In genomic region chr10:84236807-84237198, GRCh38 we compare ENCODE assay signal across 35 cellular contexts. TPM values are rescaled to one million over a fixed set of nuclear protein-coding genes. Genes with fewer than 3 reads are reported as not detected.
"Had no signal": no experiment of that assay in that cellular context is flagged by ENCODE, and none has a peak within 500 bp of the region (broad histone marks: within the 10 kb centered on the region; RNA-seq: fewer than 3 reads in every experiment).

No MANE protein-coding gene starts in this region.

- H3K27ac ChIP-seq: brain microvascular endothelial cell, epithelial cell of prostate, esophagus squamous epithelium, gastroesophageal sphincter had no signal

- H3K4me3 ChIP-seq: esophagus squamous epithelium, gastroesophageal sphincter had no signal

- ATAC-seq: activated CD4-positive, alpha-beta T cell treated with anti-CD3 and anti-CD28 coated beads for 36 hours; activated CD8-positive, alpha-beta memory T cell treated with anti-CD3 and anti-CD28 coated beads, Interleukin-2, amount 10 ng/mL, durations not matched to agents 7 days and 5 days; activated CD8-positive, alpha-beta T cell treated with anti-CD3 and anti-CD28 coated beads, Interleukin-2, amount 10 ng/mL, durations not matched to agents 7 days and 5 days; gastroesophageal sphincter had no signal

- H3K4me3 Mint-ChIP-seq: activated CD4-positive, alpha-beta memory T cell treated with anti-CD3 and anti-CD28 coated beads for 36 hours; activated CD4-positive, alpha-beta T cell treated with anti-CD3 and anti-CD28 coated beads for 36 hours; activated CD4-positive, alpha-beta T cell treated with anti-CD3 and anti-CD28 coated beads, Interleukin-2, amount 10 ng/mL, durations not matched to agents 24 days and 14 days; activated CD8-positive, alpha-beta memory T cell treated with anti-CD3 and anti-CD28 coated beads, Interleukin-2, amount 10 ng/mL, durations not matched to agents 7 days and 5 days; activated CD8-positive, alpha-beta T cell treated with anti-CD3 and anti-CD28 coated beads, Interleukin-2, amount 10 ng/mL, durations not matched to agents 7 days and 5 days; activated naive CD4-positive, alpha-beta T cell treated with anti-CD3 and anti-CD28 coated beads for 36 hours; activated naive CD4-positive, alpha-beta T cell treated with anti-CD3 and anti-CD28 coated beads, Interleukin-2, amount 50 U/mL, for 24 hours; activated naive CD8-positive, alpha-beta T cell treated with anti-CD3 and anti-CD28 coated beads for 36 hours; activated T-helper 1 cell treated with anti-CD3 and anti-CD28 coated beads, Interleukin-12 subunit alpha, Interleukin-12 subunit beta, Interleukin-2, Interleukin-4 antibody, amounts not matched to agents 30 ng/mL and 10 ng/mL and 1 ng/mL, durations not matched to agents 14 hours and 24 hours and 36 hours had no signal

- H3K27me3 ChIP-seq: brain microvascular endothelial cell had no signal

- H3K27ac Mint-ChIP-seq: activated CD4-positive, alpha-beta memory T cell treated with anti-CD3 and anti-CD28 coated beads for 36 hours; activated CD4-positive, alpha-beta T cell treated with anti-CD3 and anti-CD28 coated beads for 36 hours; activated CD4-positive, alpha-beta T cell treated with anti-CD3 and anti-CD28 coated beads, Interleukin-2, amount 10 ng/mL, durations not matched to agents 24 days and 14 days; activated CD8-positive, alpha-beta memory T cell treated with anti-CD3 and anti-CD28 coated beads, Interleukin-2, amount 10 ng/mL, durations not matched to agents 7 days and 5 days; activated CD8-positive, alpha-beta T cell treated with anti-CD3 and anti-CD28 coated beads, Interleukin-2, amount 10 ng/mL, durations not matched to agents 7 days and 5 days; activated naive CD4-positive, alpha-beta T cell treated with anti-CD3 and anti-CD28 coated beads for 36 hours; activated naive CD4-positive, alpha-beta T cell treated with anti-CD3 and anti-CD28 coated beads, Interleukin-2, amount 50 U/mL, for 24 hours; activated naive CD8-positive, alpha-beta T cell treated with anti-CD3 and anti-CD28 coated beads for 36 hours; activated T-helper 1 cell treated with anti-CD3 and anti-CD28 coated beads, Interleukin-12 subunit alpha, Interleukin-12 subunit beta, Interleukin-2, Interleukin-4 antibody, amounts not matched to agents 30 ng/mL and 10 ng/mL and 1 ng/mL, durations not matched to agents 14 hours and 24 hours and 36 hours; activated T-helper 2 cell treated with anti-CD3 and anti-CD28 coated beads, Interferon-gamma antibody, Interleukin-2, Interleukin-4, amounts not matched to agents 10 μg/mL and 5 μg/mL and 100 μg/mL, durations not matched to agents 14 hours and 24 hours and 36 hours had no signal

- H3K36me3 Mint-ChIP-seq: activated CD4-positive, alpha-beta memory T cell treated with anti-CD3 and anti-CD28 coated beads for 36 hours; activated CD8-positive, alpha-beta memory T cell treated with anti-CD3 and anti-CD28 coated beads, Interleukin-2, amount 10 ng/mL, durations not matched to agents 7 days and 5 days; activated naive CD4-positive, alpha-beta T cell treated with anti-CD3 and anti-CD28 coated beads, Interleukin-2, amount 50 U/mL, for 24 hours; activated naive CD8-positive, alpha-beta T cell treated with anti-CD3 and anti-CD28 coated beads for 36 hours had no signal

- H3K36me3 ChIP-seq: brain microvascular endothelial cell, esophagus squamous epithelium, gastroesophageal sphincter had no signal

- H3K4me1 ChIP-seq: esophagus squamous epithelium, gastroesophageal sphincter had no signal

- H3K9me3 Mint-ChIP-seq: activated CD4-positive, alpha-beta memory T cell treated with anti-CD3 and anti-CD28 coated beads for 36 hours; activated CD4-positive, alpha-beta T cell treated with anti-CD3 and anti-CD28 coated beads, Interleukin-2, amount 10 ng/mL, durations not matched to agents 24 days and 14 days; activated naive CD4-positive, alpha-beta T cell treated with anti-CD3 and anti-CD28 coated beads for 36 hours; activated naive CD4-positive, alpha-beta T cell treated with anti-CD3 and anti-CD28 coated beads, Interleukin-2, amount 50 U/mL, for 24 hours; activated naive CD8-positive, alpha-beta T cell treated with anti-CD3 and anti-CD28 coated beads for 36 hours; activated T-helper 1 cell treated with anti-CD3 and anti-CD28 coated beads, Interleukin-12 subunit alpha, Interleukin-12 subunit beta, Interleukin-2, Interleukin-4 antibody, amounts not matched to agents 30 ng/mL and 10 ng/mL and 1 ng/mL, durations not matched to agents 14 hours and 24 hours and 36 hours; activated T-helper 2 cell treated with anti-CD3 and anti-CD28 coated beads, Interferon-gamma antibody, Interleukin-2, Interleukin-4, amounts not matched to agents 10 μg/mL and 5 μg/mL and 100 μg/mL, durations not matched to agents 14 hours and 24 hours and 36 hours had no signal

- DNase-seq: activated CD4-positive, alpha-beta T cell treated with anti-CD3 and anti-CD28 coated beads, Interleukin-2, amount 10 ng/mL, durations not matched to agents 24 days and 14 days; activated CD4-positive, CD25-positive, alpha-beta regulatory T cell; activated CD4-positive, CD25-positive, alpha-beta regulatory T cell treated with anti-CD3 and anti-CD28 coated beads, Interleukin-2, amount 50 U/mL, for 72 hours; activated CD8-positive, alpha-beta memory T cell treated with anti-CD3 and anti-CD28 coated beads, Interleukin-2, amount 10 ng/mL, durations not matched to agents 7 days and 5 days; activated CD8-positive, alpha-beta memory T cell treated with anti-CD3 and anti-CD28 coated beads, Interleukin-2, amount 50 U/mL, for 4 hours; activated CD8-positive, alpha-beta T cell treated with anti-CD3 and anti-CD28 coated beads, Interleukin-2, amount 10 ng/mL, durations not matched to agents 7 days and 5 days; activated effector memory CD4-positive, alpha-beta T cell treated with anti-CD3 and anti-CD28 coated beads, Interleukin-2, amount 50 U/mL, for 16 hours; activated T-cell treated with anti-CD3 and anti-CD28 coated beads, Interleukin-2, amount 50 U/mL, for 1 hour; anterior cingulate cortex; brain microvascular endothelial cell; caudate nucleus; effector CD8-positive, alpha-beta T cell; esophagus squamous epithelium; foreskin melanocyte; T-helper 2 cell had no signal

- H3K4me1 Mint-ChIP-seq: activated CD4-positive, alpha-beta T cell treated with anti-CD3 and anti-CD28 coated beads for 36 hours; activated CD4-positive, alpha-beta T cell treated with anti-CD3 and anti-CD28 coated beads, Interleukin-2, amount 10 ng/mL, durations not matched to agents 24 days and 14 days; activated CD8-positive, alpha-beta memory T cell treated with anti-CD3 and anti-CD28 coated beads, Interleukin-2, amount 10 ng/mL, durations not matched to agents 7 days and 5 days; activated naive CD4-positive, alpha-beta T cell treated with anti-CD3 and anti-CD28 coated beads, Interleukin-2, amount 50 U/mL, for 24 hours; activated naive CD8-positive, alpha-beta T cell treated with anti-CD3 and anti-CD28 coated beads for 36 hours had no signal

RNA-seq across cellular contexts. Expression of gene LRIT1, which starts 4.5 kb away (rescaled TPM):
- total RNA-seq: activated CD4-positive, alpha-beta memory T cell treated with anti-CD3 and anti-CD28 coated beads for 36 hours; activated CD4-positive, alpha-beta T cell treated with anti-CD3 and anti-CD28 coated beads for 36 hours; activated CD4-positive, alpha-beta T cell treated with anti-CD3 and anti-CD28 coated beads, Interleukin-2, amount 10 ng/mL, durations not matched to agents 24 days and 14 days; activated CD8-positive, alpha-beta memory T cell treated with anti-CD3 and anti-CD28 coated beads for 36 hours; activated CD8-positive, alpha-beta memory T cell treated with anti-CD3 and anti-CD28 coated beads, Interleukin-2, amount 10 ng/mL, durations not matched to agents 7 days and 5 days; activated CD8-positive, alpha-beta T cell treated with anti-CD3 and anti-CD28 coated beads, Interleukin-2, amount 10 ng/mL, durations not matched to agents 7 days and 5 days; activated naive CD4-positive, alpha-beta T cell treated with anti-CD3 and anti-CD28 coated beads for 36 hours; activated naive CD8-positive, alpha-beta T cell treated with anti-CD3 and anti-CD28 coated beads for 36 hours; activated T-helper 1 cell treated with anti-CD3 and anti-CD28 coated beads, Interleukin-12 subunit alpha, Interleukin-12 subunit beta, Interleukin-2, Interleukin-4 antibody, amounts not matched to agents 30 ng/mL and 10 ng/mL and 1 ng/mL, durations not matched to agents 14 hours and 24 hours and 36 hours; activated T-helper 2 cell treated with anti-CD3 and anti-CD28 coated beads, Interferon-gamma antibody, Interleukin-2, Interleukin-4, amounts not matched to agents 10 μg/mL and 5 μg/mL and 100 μg/mL, durations not matched to agents 14 hours and 24 hours and 36 hours; astrocyte; bronchial epithelial cell; chondrocyte; dermis microvascular lymphatic vessel endothelial cell; endothelial cell of umbilical vein; fibroblast of lung; fibroblast of villous mesenchyme; glomerular endothelial cell; T-helper 1 cell treated with Interleukin-12 subunit alpha and Interleukin-12 subunit beta and Interleukin-4 antibody, amounts not matched to agents 30 ng/mL and 1 ng/mL, for 36 hours had no signal
- polyA plus RNA-seq: endothelial cell of umbilical vein, esophagus, fibroblast of lung had no signal

RNA-seq across cellular contexts. Expression of gene RGR, which starts 8.1 kb away (rescaled TPM):
- total RNA-seq: activated CD4-positive, alpha-beta memory T cell treated with anti-CD3 and anti-CD28 coated beads for 36 hours; activated CD4-positive, alpha-beta T cell treated with anti-CD3 and anti-CD28 coated beads for 36 hours; activated CD4-positive, alpha-beta T cell treated with anti-CD3 and anti-CD28 coated beads, Interleukin-2, amount 10 ng/mL, durations not matched to agents 24 days and 14 days; activated CD8-positive, alpha-beta memory T cell treated with anti-CD3 and anti-CD28 coated beads for 36 hours; activated CD8-positive, alpha-beta memory T cell treated with anti-CD3 and anti-CD28 coated beads, Interleukin-2, amount 10 ng/mL, durations not matched to agents 7 days and 5 days; activated CD8-positive, alpha-beta T cell treated with anti-CD3 and anti-CD28 coated beads, Interleukin-2, amount 10 ng/mL, durations not matched to agents 7 days and 5 days; activated naive CD4-positive, alpha-beta T cell treated with anti-CD3 and anti-CD28 coated beads for 36 hours; activated naive CD8-positive, alpha-beta T cell treated with anti-CD3 and anti-CD28 coated beads for 36 hours; activated T-helper 1 cell treated with anti-CD3 and anti-CD28 coated beads, Interleukin-12 subunit alpha, Interleukin-12 subunit beta, Interleukin-2, Interleukin-4 antibody, amounts not matched to agents 30 ng/mL and 10 ng/mL and 1 ng/mL, durations not matched to agents 14 hours and 24 hours and 36 hours; activated T-helper 2 cell treated with anti-CD3 and anti-CD28 coated beads, Interferon-gamma antibody, Interleukin-2, Interleukin-4, amounts not matched to agents 10 μg/mL and 5 μg/mL and 100 μg/mL, durations not matched to agents 14 hours and 24 hours and 36 hours; astrocyte; bronchial epithelial cell; chondrocyte; dermis microvascular lymphatic vessel endothelial cell; endothelial cell of umbilical vein; fibroblast of lung; fibroblast of villous mesenchyme; glomerular endothelial cell; T-helper 1 cell treated with Interleukin-12 subunit alpha and Interleukin-12 subunit beta and Interleukin-4 antibody, amounts not matched to agents 30 ng/mL and 1 ng/mL, for 36 hours had no signal
- polyA plus RNA-seq: endothelial cell of umbilical vein, fibroblast of lung had no signal

RNA-seq across cellular contexts. Expression of gene LRIT2, which starts 11.5 kb away (rescaled TPM):
- total RNA-seq: activated CD4-positive, alpha-beta memory T cell treated with anti-CD3 and anti-CD28 coated beads for 36 hours; activated CD4-positive, alpha-beta T cell treated with anti-CD3 and anti-CD28 coated beads for 36 hours; activated CD4-positive, alpha-beta T cell treated with anti-CD3 and anti-CD28 coated beads, Interleukin-2, amount 10 ng/mL, durations not matched to agents 24 days and 14 days; activated CD8-positive, alpha-beta memory T cell treated with anti-CD3 and anti-CD28 coated beads for 36 hours; activated CD8-positive, alpha-beta memory T cell treated with anti-CD3 and anti-CD28 coated beads, Interleukin-2, amount 10 ng/mL, durations not matched to agents 7 days and 5 days; activated CD8-positive, alpha-beta T cell treated with anti-CD3 and anti-CD28 coated beads, Interleukin-2, amount 10 ng/mL, durations not matched to agents 7 days and 5 days; activated naive CD4-positive, alpha-beta T cell treated with anti-CD3 and anti-CD28 coated beads for 36 hours; activated naive CD8-positive, alpha-beta T cell treated with anti-CD3 and anti-CD28 coated beads for 36 hours; activated T-helper 1 cell treated with anti-CD3 and anti-CD28 coated beads, Interleukin-12 subunit alpha, Interleukin-12 subunit beta, Interleukin-2, Interleukin-4 antibody, amounts not matched to agents 30 ng/mL and 10 ng/mL and 1 ng/mL, durations not matched to agents 14 hours and 24 hours and 36 hours; activated T-helper 2 cell treated with anti-CD3 and anti-CD28 coated beads, Interferon-gamma antibody, Interleukin-2, Interleukin-4, amounts not matched to agents 10 μg/mL and 5 μg/mL and 100 μg/mL, durations not matched to agents 14 hours and 24 hours and 36 hours; astrocyte; bronchial epithelial cell; chondrocyte; dermis microvascular lymphatic vessel endothelial cell; endothelial cell of umbilical vein; esophagus squamous epithelium; fibroblast of lung; fibroblast of villous mesenchyme; gastroesophageal sphincter; glomerular endothelial cell; T-helper 1 cell treated with Interleukin-12 subunit alpha and Interleukin-12 subunit beta and Interleukin-4 antibody, amounts not matched to agents 30 ng/mL and 1 ng/mL, for 36 hours had no signal
- polyA plus RNA-seq: endothelial cell of umbilical vein, esophagus, fibroblast of lung had no signal

RNA-seq across cellular contexts. Expression of gene CDHR1, which starts 42.5 kb away (rescaled TPM):
- total RNA-seq: fibroblast of lung had no signal
